Comparison of ENCODE assay signal across 16 cellular contexts in the genomic region with DNA sequence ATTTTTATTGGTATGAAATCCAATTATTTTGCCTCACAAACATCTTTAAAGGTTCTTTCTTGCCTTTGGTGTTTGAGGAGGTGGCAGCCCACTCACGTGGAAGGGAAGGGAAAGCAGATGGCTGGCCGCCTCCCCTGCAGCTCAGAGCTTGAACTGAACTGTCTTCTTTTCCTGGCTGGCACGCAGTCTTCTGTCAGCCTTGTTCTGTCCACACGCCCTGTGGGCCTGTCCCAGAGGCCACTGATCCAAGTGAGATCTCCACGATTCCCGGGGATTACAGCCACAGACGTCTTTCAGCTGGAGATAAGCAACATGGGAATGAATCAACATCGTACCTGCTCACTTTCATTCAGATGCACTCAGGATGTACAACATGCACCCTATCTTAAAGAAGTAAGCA.
DNase-seq lines count a peak whose midpoint lies in the region; ATAC-seq and TF ChIP-seq lines count a peak whose summit lies in the region.
"Had no signal": no experiment of that assay in that cellular context is flagged by ENCODE, and none has a peak within 500 bp of the region (broad histone marks: within the 10 kb centered on the region; RNA-seq: fewer than 3 reads in every experiment).

No MANE protein-coding gene starts in this region.

- no peaks in the 10 kb centered on the region for H3K9me3 Mint-ChIP-seq in nephron progenitor cell

- 71 to 80% (median 73%) methylated on average over 8 of the region's 8 CpGs for WGBS in adrenal gland, 4 donors

- TF ChIP-seq POLR2A in adrenal gland (IDR thresholded peaks at IDR 0.05), result no peak

- H3K36me3 Mint-ChIP-seq in nephron progenitor cell (ENCODE audit: low read depth), result no peaks in the 10 kb centered on the region

- 0 out of 2 replicates have a peak overlapping the region, but pooled peaks have one; percentile 11 for H3K27ac ChIP-seq in C4-2B
- H3K27ac ChIP-seq in adrenal gland, result peak overlapping the region in 4 of 5 donors; percentile 40 to 91 (median 56)

- peaks cover 0 to 7% of the 10 kb centered on the region in 2 donors for H3K4me1 ChIP-seq in adrenal gland (replicated peaks in 1 of 2)

- DNase-seq in G401 (ENCODE audit: low spot score), result peak; percentile 84
- peak in 1 of 7 donors; percentile 55 for DNase-seq in adrenal gland
- no peak for DNase-seq in nephron progenitor cell
- no peak for DNase-seq in activated effector memory CD4-positive, alpha-beta T cell treated with anti-CD3 and anti-CD28 coated beads, Interleukin-2, amount 50 U/mL, for 16 hours
- DNase-seq: ACHN, AML-193, COR-L47, DMS153, EL, KBM-7, NCI-H1436, NCI-H2029, NCI-H748 treated with DMSO at 0.1 percent for 48 hours had no signal

- in situ Hi-C loops in G401 (cut with HindIII; ENCODE audit: low sequenced_read_pairs), result no loop called here

- TF ChIP-seq CTCF in C4-2B (conservative IDR thresholded peaks at IDR 0.05), result no peak
- no peak for TF ChIP-seq CTCF in adrenal gland (IDR thresholded peaks at IDR 0.05)
- TF ChIP-seq CTCF in nephron progenitor cell (IDR thresholded peaks at IDR 0.05), result no peak

- H3K4me3 ChIP-seq in adrenal gland, result no peak overlapping the region

- H3K27ac Mint-ChIP-seq in nephron progenitor cell, result peak overlapping the region; percentile 13

- no peak for ATAC-seq in HG03432 (IDR thresholded peaks at IDR 0.05; ENCODE audit: unreplicated experiment)
- no peak for ATAC-seq in activated CD4-positive, CD25-positive, alpha-beta regulatory T cell treated with anti-CD3 and anti-CD28 coated beads, Interleukin-2, amount 50 U/mL, for 24 hours

- H3K36me3 ChIP-seq in adrenal gland (replicated peaks in 1 of 2), result no peaks in the 10 kb centered on the region

- no peaks in the 10 kb centered on the region for H3K9me3 ChIP-seq in adrenal gland (replicated peaks in 1 of 3)

- H3K4me3 Mint-ChIP-seq in nephron progenitor cell, result no peak overlapping the region

- peaks cover 10% of the 10 kb centered on the region for H3K27me3 Mint-ChIP-seq in nephron progenitor cell (ENCODE audit: low read depth, poor library complexity)

- H3K27me3 ChIP-seq in adrenal gland, result no peaks in the 10 kb centered on the region

- intact Hi-C loops in adrenal gland (cut with DNase I), result no loop called here

- peaks cover 10% of the 10 kb centered on the region for H3K4me1 Mint-ChIP-seq in nephron progenitor cell
